Comparison of ENCODE assay signal across 7 cellular contexts in the genomic region with DNA sequence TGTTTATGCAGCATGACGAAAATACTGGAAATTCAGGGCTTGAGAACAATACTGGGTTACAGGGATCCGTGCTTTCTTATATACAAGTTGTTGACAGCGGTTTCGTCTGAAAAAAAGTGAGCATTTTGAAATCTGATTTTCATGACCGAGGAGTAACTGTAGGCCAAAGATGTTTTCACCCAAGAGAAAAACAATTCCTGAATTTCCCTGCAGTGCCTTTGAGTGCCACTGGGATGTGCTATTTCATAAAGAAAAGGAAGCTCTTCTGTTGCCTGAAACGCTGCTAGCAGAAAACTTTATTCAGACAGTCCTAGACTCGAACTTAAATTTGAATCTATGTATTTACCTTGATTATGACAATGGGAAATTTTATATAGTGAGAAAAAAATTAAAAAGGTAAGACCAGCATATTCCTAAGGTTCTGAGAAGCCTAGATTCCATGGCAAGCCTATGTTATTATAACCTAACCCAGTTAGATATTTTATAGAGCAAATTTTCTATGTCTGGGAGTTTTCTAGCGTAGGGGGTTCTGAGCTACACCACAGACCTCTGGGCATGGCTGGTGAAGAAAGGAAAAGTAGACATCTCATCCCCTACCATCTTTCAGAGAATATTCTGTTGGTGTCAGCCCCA. TPM values are rescaled to one million over a fixed set of nuclear protein-coding genes. Genes with fewer than 3 reads are reported as not detected.
DNase-seq lines count a peak whose midpoint lies in the region; ATAC-seq and TF ChIP-seq lines count a peak whose summit lies in the region.

No MANE protein-coding gene starts in this region.

- no peaks in the 10 kb centered on the region for H3K9me3 ChIP-seq in effector memory CD4-positive, alpha-beta T cell (ENCODE audit: control insufficient read depth, low read length)
- H3K9me3 ChIP-seq in thyroid gland: no peaks in the 10 kb centered on the region

- no peaks in the 10 kb centered on the region for H3K36me3 ChIP-seq in effector memory CD4-positive, alpha-beta T cell (ENCODE audit: control insufficient read depth, insufficient read depth, low read length)
- H3K36me3 ChIP-seq in thyroid gland: no peaks in the 10 kb centered on the region

- ATAC-seq in GM21786 (IDR thresholded peaks at IDR 0.05; ENCODE audit: unreplicated experiment): peak; percentile 50

- no peaks in the 10 kb centered on the region for H3K4me1 ChIP-seq in effector memory CD4-positive, alpha-beta T cell (ENCODE audit: control insufficient read depth, insufficient read depth, low read length, poor library complexity, severe bottlenecking)
- H3K4me1 ChIP-seq in thyroid gland: no peaks in the 10 kb centered on the region

- TF ChIP-seq POLR2A in thyroid gland (IDR thresholded peaks at IDR 0.05): no peak

- intact Hi-C loops in thyroid gland (cut with DNase I): loop anchor here (5.0 kb wide), 1 partner anchor 357 kb away; no protein-coding TSS in a partner anchor

- WGBS in thyroid gland, 2 donors: 23 to 24% methylated on average over 8 of the region's 8 CpGs

- DNase-seq in ELR (ENCODE audit: low read depth) (peak; percentile 71), NCI-H1105 treated with DMSO at 0.1 percent for 48 hours (lab: John Stamatoyannopoulos, UW) (peak; percentile 73), T1000 (lab: John Stamatoyannopoulos, UW) (peak; percentile 14), medulla oblongata (ENCODE audit: extremely low spot score) (peak; percentile 93), thyroid gland (peak; percentile 47)
- DNase-seq in effector memory CD4-positive, alpha-beta T cell: peak in 2 of 3 donors; percentile 1 to 9

- peak; percentile 61 to 94 (median 90) for TF ChIP-seq CTCF in thyroid gland (IDR thresholded peaks at IDR 0.05)

- no peak overlapping the region for H3K27ac ChIP-seq in effector memory CD4-positive, alpha-beta T cell (ENCODE audit: insufficient read depth, low read length, poor library complexity, severe bottlenecking)
- H3K27ac ChIP-seq in thyroid gland: peak overlapping the region in 2 of 3 donors; percentile 4 to 15

- no peak overlapping the region for H3K4me3 ChIP-seq in effector memory CD4-positive, alpha-beta T cell (ENCODE audit: insufficient read depth, low read depth, low read length, poor library complexity, severe bottlenecking)
- H3K4me3 ChIP-seq in thyroid gland (replicated peaks in 1 of 3): no peak overlapping the region

- H3K27me3 ChIP-seq in effector memory CD4-positive, alpha-beta T cell (replicated peaks; ENCODE audit: control insufficient read depth, insufficient read depth, low read length, poor library complexity, severe bottlenecking): no peaks in the 10 kb centered on the region
- no peaks in the 10 kb centered on the region for H3K27me3 ChIP-seq in thyroid gland

RNA-seq across cellular contexts. Expression of a gene that starts 30.2 kb away (rescaled TPM):
- 10 to 100 TPM; 19.3 to 26.1 (median 22.9) TPM for total RNA-seq in thyroid gland

Comparison
In these comparisons a context has a peak if more than half of its experiments do, and no peak if none do; other contexts are left out.
1. DNase-seq: peak in every context shown above with its lines; median percentile 93 in medulla oblongata; 73 in NCI-H1105 treated with DMSO at 0.1 percent for 48 hours; 71 in ELR; 47 in thyroid gland; 14 in T1000; 5 in effector memory CD4-positive, alpha-beta T cell.